14 cellular contexts compared by ENCODE assay signal in genomic region chr3:195587824-195588223, GRCh38. TPM values are rescaled to one million over a fixed set of nuclear protein-coding genes. Genes with fewer than 3 reads are reported as not detected.
"Had no signal": no experiment of that assay in that cellular context is flagged by ENCODE, and none has a peak within 500 bp of the region (broad histone marks: within the 10 kb centered on the region; RNA-seq: fewer than 3 reads in every experiment).

No MANE protein-coding gene starts in this region.

- H3K9me3 Mint-ChIP-seq: effector memory CD8-positive, alpha-beta T cell had no signal

- DNase-seq: activated gamma-delta T cell; adrenal gland; caudate nucleus; cortex of kidney; effector memory CD8-positive, alpha-beta T cell; left ventricle myocardium inferior; stimulated activated CD4-positive, alpha-beta T cell treated with anti-CD3 and anti-CD28 coated beads, Interleukin-4, amount 100 ng/mL, for 1 hour; stimulated activated CD8-positive, alpha-beta memory T cell treated with anti-CD3 and anti-CD28 coated beads, Interleukin-4, amount 100 ng/mL, for 48 hours; uterus had no signal

- FAIRE-seq: keratinocyte had no signal

- H3K9me3 ChIP-seq: adrenal gland, gastroesophageal sphincter, tibial artery, uterus had no signal

- H3K4me3 ChIP-seq: adrenal gland, gastroesophageal sphincter, left ventricle myocardium inferior, tibial artery, uterus had no signal

- H3K36me3 ChIP-seq: adrenal gland, gastroesophageal sphincter, left ventricle myocardium inferior, tibial artery, uterus had no signal

- H3K4me1 ChIP-seq: adrenal gland, gastroesophageal sphincter, uterus had no signal

- H3K27ac Mint-ChIP-seq: effector memory CD8-positive, alpha-beta T cell had no signal

- H3K27me3 ChIP-seq: adrenal gland, gastroesophageal sphincter, uterus had no signal

- H3K4me3 Mint-ChIP-seq: effector memory CD8-positive, alpha-beta T cell; neural crest cell had no signal

- ATAC-seq: effector memory CD8-positive, alpha-beta T cell; gastroesophageal sphincter had no signal

- H3K27me3 Mint-ChIP-seq: effector memory CD8-positive, alpha-beta T cell had no signal

- H3K27ac ChIP-seq: adrenal gland, epithelial cell of prostate, gastroesophageal sphincter, left ventricle myocardium inferior, tibial artery, uterus had no signal

RNA-seq across cellular contexts. Expression of gene APOD, which starts 4.1 kb away (rescaled TPM):
- polyA plus RNA-seq: keratinocyte had no signal
